In genomic region chr4:21470531-21470930, GRCh38 we compare ENCODE assay signal across 10 cellular contexts.
A peak's percentile ranks its signal among the peaks of the same experiment; 100 is the strongest.
DNase-seq lines count a peak whose midpoint lies in the region; ATAC-seq, FAIRE-seq and TF ChIP-seq lines count a peak whose summit lies in the region.
"Had no signal": no experiment of that assay in that cellular context is flagged by ENCODE, and none has a peak within 500 bp of the region (broad histone marks: within the 10 kb centered on the region; RNA-seq: fewer than 3 reads in every experiment).

No MANE protein-coding gene starts in this region.

- H3K4me1 ChIP-seq in keratinocyte (ENCODE audit: control insufficient read depth, extremely low read depth, insufficient read depth, low read length), result peaks cover 14% of the 10 kb centered on the region
- H3K4me1 ChIP-seq: suprapubic skin had no signal

- no peak overlapping the region for H3K4me3 ChIP-seq in keratinocyte (ENCODE audit: control insufficient read depth in 2 of 3, extremely low read depth in 1 of 3, insufficient read depth in 2 of 3, low read depth in 1 of 3, low read length in 3 of 3)
- H3K4me3 ChIP-seq: suprapubic skin had no signal

- no peaks in the 10 kb centered on the region for H3K79me2 ChIP-seq in keratinocyte (ENCODE audit: control insufficient read depth, insufficient read depth, low read length)

- H2AFZ ChIP-seq in keratinocyte (ENCODE audit: control insufficient read depth, low read length), result no peak overlapping the region

- peak; percentile 39 for FAIRE-seq in keratinocyte (lab: Jason Lieb, UNC)

- H3K9me1 ChIP-seq in keratinocyte (ENCODE audit: control insufficient read depth, extremely low read depth, insufficient read depth, low read length), result no peaks in the 10 kb centered on the region

- no peaks in the 10 kb centered on the region for H3K36me3 ChIP-seq in keratinocyte (ENCODE audit: control insufficient read depth in 2 of 2, extremely low read depth in 1 of 2, insufficient read depth in 2 of 2, low read length in 2 of 2)
- H3K36me3 ChIP-seq: suprapubic skin had no signal

- H3K9ac ChIP-seq in keratinocyte (ENCODE audit: control insufficient read depth, extremely low read depth, insufficient read depth, low read length), result no peak overlapping the region

- peaks cover 4% of the 10 kb centered on the region for H3K27me3 ChIP-seq in keratinocyte (ENCODE audit: control insufficient read depth, extremely low read depth, insufficient read depth, low read length)
- H3K27me3 ChIP-seq: suprapubic skin had no signal

- dilution Hi-C loops in keratinocyte (cut with MboI; ENCODE audit: extremely low pct_ligation_motif_present, low sequenced_read_pairs), result no loop called here

- H3K4me2 ChIP-seq in keratinocyte (ENCODE audit: control insufficient read depth, extremely low read depth, insufficient read depth, low read depth, low read length), result no peak overlapping the region

- ATAC-seq in GM21447 (IDR thresholded peaks at IDR 0.05; ENCODE audit: unreplicated experiment) (no peak), GM18511 (IDR thresholded peaks at IDR 0.05; ENCODE audit: unreplicated experiment) (no peak)

- no peaks in the 10 kb centered on the region for H3K9me3 ChIP-seq in keratinocyte (ENCODE audit: control insufficient read depth, low read depth, low read length)
- H3K9me3 ChIP-seq: suprapubic skin had no signal

- H3K27ac ChIP-seq in keratinocyte (ENCODE audit: control insufficient read depth, insufficient read depth, low read length), result no peak overlapping the region
- H3K27ac ChIP-seq: suprapubic skin had no signal

- DNase-seq in DMS 273 treated with DMSO at 0.1 percent for 48 hours (lab: John Stamatoyannopoulos, UW), result peak; percentile 54
- DNase-seq in NCI-H128 (lab: John Stamatoyannopoulos, UW; ENCODE audit: unreplicated experiment), result peak; percentile 11
- DNase-seq in T1000 (lab: John Stamatoyannopoulos, UW), result peak; percentile 71
- no peak for DNase-seq in keratinocyte (ENCODE audit: low read depth, low spot score)
- DNase-seq in activated naive CD4-positive, alpha-beta T cell (lab: John Stamatoyannopoulos, UW), result no peak
- no peak for DNase-seq in stimulated activated CD4-positive, alpha-beta T cell treated with anti-CD3 and anti-CD28 coated beads, Interleukin-4, amount 100 ng/mL, for 4 hours
- DNase-seq: activated naive CD4-positive, alpha-beta T cell treated with anti-CD3 and anti-CD28 coated beads, Interleukin-2, amount 10 ng/mL, durations not matched to agents 7 days and 5 days had no signal

- TF ChIP-seq CTCF in keratinocyte (optimal IDR thresholded peaks at IDR 0.05 in 1 of 3, IDR thresholded peaks at IDR 0.05 in 1 of 3, conservative IDR thresholded peaks at IDR 0.05 in 1 of 3; ENCODE audit: extremely low read depth in 1 of 3, insufficient read depth in 2 of 3, low read length in 3 of 3), result no peak

- no peaks in the 10 kb centered on the region for H4K20me1 ChIP-seq in keratinocyte (ENCODE audit: control insufficient read depth, extremely low read depth, insufficient read depth, low read length)

Comparison
In these comparisons a context has a peak if more than half of its experiments do, and no peak if none do; other contexts are left out.
1. DNase-seq: peak in DMS 273 treated with DMSO at 0.1 percent for 48 hours (single experiment), NCI-H128 (single experiment) and T1000 (single experiment); none in keratinocyte (single experiment), activated naive CD4-positive, alpha-beta T cell (0 of 4) and stimulated activated CD4-positive, alpha-beta T cell treated with anti-CD3 and anti-CD28 coated beads, Interleukin-4, amount 100 ng/mL, for 4 hours (0 of 2).